In the genomic region with DNA sequence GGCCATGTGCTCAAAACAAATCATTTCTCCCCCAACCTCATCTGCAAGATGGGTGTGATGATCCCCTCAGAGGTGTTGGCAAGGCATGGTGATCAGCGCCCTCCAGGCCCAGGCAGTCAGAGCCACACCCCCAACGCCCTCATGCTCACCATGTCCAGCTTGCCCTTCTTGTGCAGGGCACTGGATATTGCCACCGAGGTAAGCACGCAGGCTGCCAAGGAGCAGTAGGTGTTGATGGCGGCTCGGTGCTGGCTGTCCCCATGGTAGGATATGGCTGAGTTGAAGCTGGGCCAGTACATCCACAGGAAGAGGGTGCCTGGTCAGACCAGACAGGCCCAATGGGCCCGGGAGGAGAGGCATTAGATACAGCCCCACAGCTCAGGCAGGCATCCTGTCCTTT, we compare ENCODE assay signal across 11 cellular contexts. TPM values are rescaled to one million over a fixed set of nuclear protein-coding genes. Genes with fewer than 3 reads are reported as not detected.
"Had no signal": no experiment of that assay in that cellular context is flagged by ENCODE, and none has a peak within 500 bp of the region (broad histone marks: within the 10 kb centered on the region; RNA-seq: fewer than 3 reads in every experiment).

No MANE protein-coding gene starts in this region.

- H2AFZ ChIP-seq: GM23338 had no signal

- H3K9me3 ChIP-seq: HAP-1 had no signal

- H3K4me1 ChIP-seq: HAP-1 had no signal

- ATAC-seq: GM23338, HCT116, HepG2, K562 had no signal

- H3K27ac ChIP-seq: HL-60 had no signal

- H3K9me3 Mint-ChIP-seq: GM23338, HFFc6 had no signal

- DNase-seq: H7, HFFc6, KG1 had no signal

- H3K4me3 ChIP-seq: GM23338, HAP-1, K562 had no signal

- H3K27ac Mint-ChIP-seq: GM23338, HFFc6 had no signal

- H3K4me3 Mint-ChIP-seq: GM23338, HFFc6 had no signal

- H3K36me3 ChIP-seq: HAP-1 had no signal

- H3K4me2 ChIP-seq: GM23338 had no signal

- H3K4me1 Mint-ChIP-seq: GM23338 had no signal

RNA-seq across cellular contexts. Expression of a gene that starts 17.2 kb away (rescaled TPM):
- total RNA-seq: H4, H7, HepG2, HFFc6, HT1080, K562 had no signal
- polyA plus RNA-seq: HepG2, K562 had no signal
